1 cellular context compared by ENCODE assay signal in the genomic region with DNA sequence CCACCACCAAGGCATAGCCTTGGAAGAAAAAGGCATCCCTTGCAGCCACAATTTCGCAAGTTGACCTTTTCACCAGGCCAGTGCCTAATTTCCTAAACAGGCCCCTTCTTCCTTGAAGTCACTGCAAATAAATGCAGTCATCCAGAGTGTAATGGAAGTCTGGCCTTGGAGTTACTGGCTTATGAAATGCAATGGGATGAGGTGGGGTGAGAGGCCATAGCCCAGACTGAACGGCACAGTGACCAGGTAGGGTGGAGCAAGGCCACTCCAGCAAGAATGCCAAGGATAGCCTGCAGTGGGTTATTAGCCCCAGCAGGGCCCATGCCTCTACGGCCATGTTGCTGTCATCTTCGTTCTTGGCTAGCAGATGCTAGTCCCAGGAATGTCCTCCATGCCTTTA.
TF ChIP-seq lines count a peak whose summit lies in the region.

No MANE protein-coding gene starts in this region.

TF ChIP-seq in HepG2, 621 proteins besides CTCF, POLR2A, EP300 and RAD21 (continued from another document):
- TF ChIP-seq ARID5B (CRISPR knock-in tag; IDR thresholded peaks at IDR 0.05) (0 out of 2 replicates have a peak, but pooled peaks have one; percentile 11), NFAT5 (CRISPR knock-in tag; IDR thresholded peaks at IDR 0.05) (no peak), ZSCAN22 (CRISPR knock-in tag; IDR thresholded peaks at IDR 0.05) (no peak), TRIM24 (CRISPR knock-in tag; IDR thresholded peaks at IDR 0.05) (peak; percentile 66; the same call in 1 of the 2 replicates), NR2F1 (CRISPR knock-in tag; IDR thresholded peaks at IDR 0.05) (peak; percentile 48 to 63; a peak in 2 of 4 replicates), BCL6 (CRISPR knock-in tag; IDR thresholded peaks at IDR 0.05) (0 out of 2 replicates have a peak, but pooled peaks have one; percentile 47), ATF1 (CRISPR knock-in tag; IDR thresholded peaks at IDR 0.05) (no peak), HNF4A (CRISPR knock-in tag; IDR thresholded peaks at IDR 0.05) (peak; percentile 78), ZNF569 (CRISPR knock-in tag; IDR thresholded peaks at IDR 0.05; ENCODE audit: borderline replicate concordance) (no peak), FOXA1 (IDR thresholded peaks at IDR 0.05) (no peak), FOXA1 (CRISPR knock-in tag; IDR thresholded peaks at IDR 0.05) (0 out of 2 replicates have a peak, but pooled peaks have one; percentile 23)
